In the genomic region with DNA sequence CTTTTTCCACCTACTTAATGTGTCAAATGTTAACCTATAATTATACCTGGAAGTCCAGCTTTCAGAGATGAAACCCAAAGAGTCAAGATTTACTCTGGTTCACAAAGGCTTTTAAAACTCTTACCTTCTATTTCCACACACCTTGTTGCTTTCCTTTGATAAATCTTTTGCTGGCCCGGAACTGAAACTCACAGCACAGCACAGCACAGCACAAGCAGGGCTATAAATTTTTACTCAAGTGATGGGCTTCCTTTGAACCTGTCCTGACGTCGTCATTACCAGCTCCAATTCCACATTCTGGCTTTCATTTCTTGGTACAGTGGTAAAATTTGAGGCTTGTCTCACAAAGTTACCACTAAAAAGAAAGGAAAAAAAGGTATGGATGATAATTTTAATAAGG, we compare ENCODE assay signal across 31 cellular contexts.
"Had no signal": no experiment of that assay in that cellular context is flagged by ENCODE, and none has a peak within 500 bp of the region (broad histone marks: within the 10 kb centered on the region; RNA-seq: fewer than 3 reads in every experiment).

No MANE protein-coding gene starts in this region.

- H3K79me2 ChIP-seq: parathyroid adenoma had no signal

- FAIRE-seq: urothelium cell line had no signal

- H3K9me3 Mint-ChIP-seq: neural progenitor cell; stimulated activated naive CD8-positive, alpha-beta T cell treated with anti-CD3 and anti-CD28 coated beads, Interleukin-15, Interleukin-2, amounts not matched to agents 100 ng/mL and 50 ng/mL, for 24 hours had no signal

- H3K4me3 ChIP-seq: neural progenitor cell, ovary, psoas muscle, right lobe of liver, sigmoid colon, smooth muscle cell, spleen, stomach, thoracic aorta, thyroid gland, tibial nerve, upper lobe of left lung, vagina had no signal

- H3K27me3 ChIP-seq: neural progenitor cell, ovary, right lobe of liver, sigmoid colon, spleen, stomach, thyroid gland, tibial nerve, upper lobe of left lung, vagina had no signal

- H3K4me2 ChIP-seq: neural progenitor cell, smooth muscle cell had no signal

- H3K9me3 ChIP-seq: ovary, psoas muscle, right lobe of liver, sigmoid colon, stomach, thoracic aorta, thyroid gland, tibial nerve, upper lobe of left lung, vagina had no signal

- ATAC-seq: naive thymus-derived CD4-positive, alpha-beta T cell; natural killer cell; psoas muscle; right cardiac atrium; right lobe of liver; stimulated activated naive B cell treated with anti-CD40 and anti-IgM and Interleukin-4, amounts not matched to agents 10 μg/mL and 1 μg/mL and 100 μg/mL, for 72 hours had no signal

- H2AFZ ChIP-seq: neural progenitor cell, parathyroid adenoma had no signal

- DNase-seq: naive thymus-derived CD4-positive, alpha-beta T cell; natural killer cell; occipital lobe; ovary; posterior cingulate gyrus; psoas muscle; right cardiac atrium; right lobe of liver; sigmoid colon; spleen; stimulated activated CD4-positive, alpha-beta T cell treated with anti-CD3 and anti-CD28 coated beads, Interleukin-12 subunit alpha, Interleukin-12 subunit beta, amount 100 ng/mL, for 4 hours; stimulated activated CD4-positive, alpha-beta T cell treated with anti-CD3 and anti-CD28 coated beads, Interleukin-1b, Interleukin-23, amount 100 ng/mL, for 48 hours; stimulated activated CD4-positive, alpha-beta T cell treated with anti-CD3 and anti-CD28 coated beads, Interleukin-4, amount 100 ng/mL, for 1 hour; stimulated activated CD4-positive, alpha-beta T cell treated with anti-CD3 and anti-CD28 coated beads, Interleukin-4, amount 100 ng/mL, for 4 hours; stimulated activated CD8-positive, alpha-beta memory T cell treated with anti-CD3 and anti-CD28 coated beads, Interleukin-4, amount 100 ng/mL, for 48 hours; stimulated activated naive B cell treated with anti-CD40 and anti-IgM and Interleukin-4, amounts not matched to agents 10 μg/mL and 1 μg/mL and 100 μg/mL, for 72 hours; stimulated activated naive CD4-positive, alpha-beta T cell treated with Interleukin-2 at 50 U/mL for 16 hours; stomach; thyroid gland; trophoblast cell; upper lobe of left lung had no signal

- H3K36me3 ChIP-seq: neural progenitor cell, ovary, right lobe of liver, sigmoid colon, spleen, stomach, thoracic aorta, thyroid gland, tibial nerve, upper lobe of left lung, vagina had no signal

- H3K27ac ChIP-seq: neural progenitor cell, ovary, parathyroid adenoma, psoas muscle, right lobe of liver, sigmoid colon, spleen, stomach, thoracic aorta, thyroid gland, tibial nerve, upper lobe of left lung, vagina had no signal

- H3K4me1 Mint-ChIP-seq: naive thymus-derived CD4-positive, alpha-beta T cell; natural killer cell; nephron; neural progenitor cell; stimulated activated naive B cell treated with anti-CD40 and anti-IgM and Interleukin-4, amounts not matched to agents 10 μg/mL and 1 μg/mL and 100 μg/mL, for 72 hours had no signal

- H3K36me3 Mint-ChIP-seq: neural progenitor cell; stimulated activated naive B cell treated with anti-CD40 and anti-IgM and Interleukin-4, amounts not matched to agents 10 μg/mL and 1 μg/mL and 100 μg/mL, for 72 hours had no signal

- H3K9ac ChIP-seq: neural progenitor cell, parathyroid adenoma had no signal

- H3K4me1 ChIP-seq: neural progenitor cell, parathyroid adenoma, psoas muscle, right lobe of liver, sigmoid colon, spleen, stomach, thyroid gland, tibial nerve, upper lobe of left lung, vagina had no signal

- H3K4me3 Mint-ChIP-seq: naive thymus-derived CD4-positive, alpha-beta T cell; natural killer cell; nephron; neural progenitor cell; stimulated activated naive B cell treated with anti-CD40 and anti-IgM and Interleukin-4, amounts not matched to agents 10 μg/mL and 1 μg/mL and 100 μg/mL, for 72 hours; stimulated activated naive CD8-positive, alpha-beta T cell treated with anti-CD3 and anti-CD28 coated beads, Interleukin-15, Interleukin-2, amounts not matched to agents 100 ng/mL and 50 ng/mL, for 24 hours had no signal

- H3K27ac Mint-ChIP-seq: naive thymus-derived CD4-positive, alpha-beta T cell; natural killer cell; nephron; neural progenitor cell; progenitor cell of endocrine pancreas; stimulated activated naive B cell treated with anti-CD40 and anti-IgM and Interleukin-4, amounts not matched to agents 10 μg/mL and 1 μg/mL and 100 μg/mL, for 72 hours; stimulated activated naive CD8-positive, alpha-beta T cell treated with anti-CD3 and anti-CD28 coated beads, Interleukin-15, Interleukin-2, amounts not matched to agents 100 ng/mL and 50 ng/mL, for 24 hours had no signal
